ENCODE assay signal across 14 cellular contexts in the genomic region with DNA sequence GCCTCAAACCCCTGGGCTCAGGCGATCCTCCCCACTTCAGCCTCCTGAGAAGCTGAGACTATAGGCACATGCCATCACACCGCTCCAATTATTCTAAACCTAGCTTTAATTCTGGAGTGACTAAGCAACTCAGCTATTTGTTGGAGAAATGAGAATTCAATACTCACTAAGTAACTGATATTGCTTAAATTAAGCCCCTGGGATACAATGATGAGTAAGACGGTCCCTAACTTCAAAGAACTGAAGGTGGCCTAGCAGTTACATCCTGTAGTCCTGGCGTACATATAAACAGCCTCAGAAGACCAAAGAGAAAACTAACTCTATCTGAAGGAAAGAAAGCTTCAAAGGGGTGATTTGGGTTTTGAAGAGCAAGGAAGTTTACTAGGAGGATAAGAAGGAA. TPM values are rescaled to one million over a fixed set of nuclear protein-coding genes. Genes with fewer than 3 reads are reported as not detected.
DNase-seq lines count a peak whose midpoint lies in the region; ATAC-seq and TF ChIP-seq lines count a peak whose summit lies in the region.
"Had no signal": no experiment of that assay in that cellular context is flagged by ENCODE, and none has a peak within 500 bp of the region (broad histone marks: within the 10 kb centered on the region; RNA-seq: fewer than 3 reads in every experiment).

No MANE protein-coding gene starts in this region.

- peaks cover 86% of the 10 kb centered on the region for H3K4me1 ChIP-seq in CD8-positive, alpha-beta T cell (ENCODE audit: insufficient read depth, low read length)

- ATAC-seq in CD8-positive, alpha-beta T cell = peak; percentile 56
- peak; percentile 61 for ATAC-seq in activated naive CD8-positive, alpha-beta T cell treated with anti-CD3 and anti-CD28 coated beads, Interleukin-2, amount 50 U/mL, for 24 hours
- peak in 2 of 3 donors; percentile 44 to 45 for ATAC-seq in natural killer cell
- no peak for ATAC-seq in GM21423 (IDR thresholded peaks at IDR 0.05; ENCODE audit: unreplicated experiment)
- ATAC-seq: Panc1 had no signal

- H3K27me3 Mint-ChIP-seq in CD8-positive, alpha-beta T cell (ENCODE audit: low read depth) = no peaks in the 10 kb centered on the region
- H3K27me3 Mint-ChIP-seq in activated naive CD8-positive, alpha-beta T cell treated with anti-CD3 and anti-CD28 coated beads, Interleukin-2, amount 50 U/mL, for 24 hours = no peaks in the 10 kb centered on the region
- no peaks in the 10 kb centered on the region for H3K27me3 Mint-ChIP-seq in natural killer cell (ENCODE audit: low read depth in 2 of 2)
- H3K27me3 Mint-ChIP-seq in glutamatergic neuron (ENCODE audit: unreplicated experiment) = no peaks in the 10 kb centered on the region

- peak overlapping the region; percentile 61 for H3K4me3 Mint-ChIP-seq in CD8-positive, alpha-beta T cell
- peak overlapping the region; percentile 67 for H3K4me3 Mint-ChIP-seq in activated naive CD8-positive, alpha-beta T cell treated with anti-CD3 and anti-CD28 coated beads, Interleukin-2, amount 50 U/mL, for 24 hours
- H3K4me3 Mint-ChIP-seq in natural killer cell = peak overlapping the region; percentile 83
- no peak overlapping the region for H3K4me3 Mint-ChIP-seq in glutamatergic neuron (ENCODE audit: unreplicated experiment)

- CTCF ChIA-PET in CD8-positive, alpha-beta T cell (lab: Charles Lee) = interaction anchor here (0.7 to 3.1 kb wide), 7 partner anchors 9 to 50 kb away, joined by 3 to 14 read pairs (median 3); no protein-coding TSS in a partner anchor

- intact Hi-C loops in CD8-positive, alpha-beta T cell (cut with DNase I, micrococcal nuclease) = loop anchor here in 1 of 2 experiments (1.0 to 2.0 kb wide), 2 partner anchors 25 to 50 kb away; a partner anchor contains a TSS
- intact Hi-C loops in natural killer cell (cut with micrococcal nuclease) = loop anchor here (1.0 to 2.0 kb wide), 2 partner anchors 24 to 45 kb away; a partner anchor contains a TSS

- no peak for TF ChIP-seq CTCF in CD8-positive, alpha-beta T cell (IDR thresholded peaks at IDR 0.05)
- TF ChIP-seq CTCF in natural killer cell (IDR thresholded peaks at IDR 0.05) (no peak), glutamatergic neuron (IDR thresholded peaks at IDR 0.05; ENCODE audit: partially characterized antibody, unreplicated experiment) (no peak)

- H3K36me3 ChIP-seq in CD8-positive, alpha-beta T cell (ENCODE audit: insufficient read depth, low read length) = peaks cover 4% of the 10 kb centered on the region
- H3K36me3 ChIP-seq: right lobe of liver, uterus had no signal

- H3K27ac Mint-ChIP-seq in CD8-positive, alpha-beta T cell = peak overlapping the region; percentile 94
- peak overlapping the region; percentile 90 for H3K27ac Mint-ChIP-seq in activated naive CD8-positive, alpha-beta T cell treated with anti-CD3 and anti-CD28 coated beads, Interleukin-2, amount 50 U/mL, for 24 hours
- peak overlapping the region; percentile 94 to 96 for H3K27ac Mint-ChIP-seq in natural killer cell
- no peak overlapping the region for H3K27ac Mint-ChIP-seq in glutamatergic neuron (ENCODE audit: unreplicated experiment)

- no peaks in the 10 kb centered on the region for H3K9me3 ChIP-seq in CD8-positive, alpha-beta T cell (ENCODE audit: low read length)
- H3K9me3 ChIP-seq: right lobe of liver, uterus had no signal

- peaks cover 89% of the 10 kb centered on the region for H3K4me1 Mint-ChIP-seq in CD8-positive, alpha-beta T cell (ENCODE audit: low read depth)
- H3K4me1 Mint-ChIP-seq in activated naive CD8-positive, alpha-beta T cell treated with anti-CD3 and anti-CD28 coated beads, Interleukin-2, amount 50 U/mL, for 24 hours = peaks cover 96% of the 10 kb centered on the region
- H3K4me1 Mint-ChIP-seq in natural killer cell (peaks cover 79 to 92% of the 10 kb centered on the region in 2 donors), glutamatergic neuron (ENCODE audit: low read depth, unreplicated experiment) (peaks cover 16% of the 10 kb centered on the region)

- peak overlapping the region; percentile 26 for H3K27ac ChIP-seq in CD8-positive, alpha-beta T cell (ENCODE audit: low read depth, low read length)
- H3K27ac ChIP-seq: hepatocyte, right lobe of liver, uterus had no signal

- DNase-seq in CD8-positive, alpha-beta T cell = no peak
- peak; percentile 32 for DNase-seq in HT1080 (ENCODE audit: low read depth)
- DNase-seq in activated naive CD8-positive, alpha-beta T cell treated with anti-CD3 and anti-CD28 coated beads, Interleukin-2, amount 50 U/mL, for 24 hours = no peak
- DNase-seq in natural killer cell = no peak
- DNase-seq in glutamatergic neuron = no peak
- no peak for DNase-seq in NCI-H146 treated with DMSO at 0.1 percent for 48 hours (lab: John Stamatoyannopoulos, UW; ENCODE audit: unreplicated experiment)
- no peak for DNase-seq in ACHN
- DNase-seq: activated effector memory CD4-positive, alpha-beta T cell treated with anti-CD3 and anti-CD28 coated beads, Interleukin-2, amount 50 U/mL, for 16 hours; DMS53; right lobe of liver; uterus had no signal

- H3K36me3 Mint-ChIP-seq in CD8-positive, alpha-beta T cell = peaks cover 63% of the 10 kb centered on the region
- H3K36me3 Mint-ChIP-seq in activated naive CD8-positive, alpha-beta T cell treated with anti-CD3 and anti-CD28 coated beads, Interleukin-2, amount 50 U/mL, for 24 hours (ENCODE audit: low read depth) = peaks cover 63% of the 10 kb centered on the region
- H3K36me3 Mint-ChIP-seq in natural killer cell (no peaks in the 10 kb centered on the region), glutamatergic neuron (ENCODE audit: unreplicated experiment) (peaks cover 9% of the 10 kb centered on the region)

- no peaks in the 10 kb centered on the region for H3K27me3 ChIP-seq in CD8-positive, alpha-beta T cell (ENCODE audit: insufficient read depth, low read length)
- H3K27me3 ChIP-seq: hepatocyte, right lobe of liver, uterus had no signal

- POLR2A ChIA-PET in CD8-positive, alpha-beta T cell (lab: Charles Lee) = interaction anchor here (1.0 to 2.3 kb wide), 5 partner anchors 10 to 46 kb away, joined by 3 to 12 read pairs (median 5); no protein-coding TSS in a partner anchor

- H3K9me3 Mint-ChIP-seq in CD8-positive, alpha-beta T cell = peaks cover 3% of the 10 kb centered on the region
- H3K9me3 Mint-ChIP-seq in activated naive CD8-positive, alpha-beta T cell treated with anti-CD3 and anti-CD28 coated beads, Interleukin-2, amount 50 U/mL, for 24 hours = peaks cover 4% of the 10 kb centered on the region
- H3K9me3 Mint-ChIP-seq in natural killer cell = no peaks in the 10 kb centered on the region
- H3K9me3 Mint-ChIP-seq in glutamatergic neuron (ENCODE audit: unreplicated experiment) = no peaks in the 10 kb centered on the region

- H3K4me3 ChIP-seq in CD8-positive, alpha-beta T cell (ENCODE audit: low read depth, low read length) = peak overlapping the region; percentile 4
- H3K4me3 ChIP-seq: hepatocyte, right lobe of liver, uterus had no signal

- in situ Hi-C loops in ACHN (cut with HindIII; ENCODE audit: low pct_ligation_motif_present, low pct_unique_long_range_greater_than_20kb, low sequenced_read_pairs) = no loop called here

RNA-seq across cellular contexts. Expression of a gene that starts 25.0 kb away (rescaled TPM):
- total RNA-seq in CD8-positive, alpha-beta T cell = 100 to 1,000 TPM; 355 to 369 TPM
- total RNA-seq in HT1080 (2014; rRNA removed; shearing (Covaris generic)) = 176 TPM in 2 replicates
- 132 and 142 TPM in 2 replicates for polyA plus RNA-seq in HT1080 (2015; cell fraction: cytosol; rRNA removed)
- 208 and 236 TPM in 2 replicates for polyA plus RNA-seq in HT1080 (2015; cell fraction: nucleus; rRNA removed)
- 100 to 1,000 TPM; 233 to 321 (median 240) TPM for total RNA-seq in natural killer cell
- total RNA-seq in glutamatergic neuron (ENCODE audit: unreplicated experiment) = 232 TPM
